ENCODE assay signal across 9 cellular contexts in genomic region chr10:98030093-98030821, GRCh38. TPM values are rescaled to one million over a fixed set of nuclear protein-coding genes. Genes with fewer than 3 reads are reported as not detected.
DNase-seq lines count a peak whose midpoint lies in the region; ATAC-seq and TF ChIP-seq lines count a peak whose summit lies in the region.
"Had no signal": no experiment of that assay in that cellular context is flagged by ENCODE, and none has a peak within 500 bp of the region (broad histone marks: within the 10 kb centered on the region; RNA-seq: fewer than 3 reads in every experiment).

Gene CRTAC1 (minus strand): TSS chr10:98030621. CDS start chr10:98030472, 149 bp downstream.

- peak within 1 kb of the TSS; percentile 67 for H3K4me3 ChIP-seq in iPS-18c (ENCODE audit: insufficient read depth, low read depth, low read length)
- H3K4me3 ChIP-seq in sigmoid colon: peak within 1 kb of the TSS; percentile 35 to 54 (median 46)

- H3K9me3 ChIP-seq in iPS-18c (ENCODE audit: control insufficient read depth, insufficient read depth, low read length) (no peaks in the 10 kb centered on the region), sigmoid colon (no peaks in the 10 kb centered on the region)

- H3K9me3 Mint-ChIP-seq in activated naive CD8-positive, alpha-beta T cell treated with anti-CD3 and anti-CD28 coated beads, Interleukin-2, amount 50 U/mL, for 24 hours: no peaks in the 10 kb centered on the region
- H3K9me3 Mint-ChIP-seq: T-cell had no signal

- H3K36me3 Mint-ChIP-seq in activated naive CD8-positive, alpha-beta T cell treated with anti-CD3 and anti-CD28 coated beads, Interleukin-2, amount 50 U/mL, for 24 hours (ENCODE audit: low read depth): no peaks in the 10 kb centered on the region
- H3K36me3 Mint-ChIP-seq: T-cell had no signal

- intact Hi-C loops in Right ventricle myocardium inferior (cut with DNase I) (no loop called here), cardiac septum (cut with DNase I) (no loop called here), sigmoid colon (cut with DNase I) (no loop called here)

- peak; percentile 83 for ATAC-seq in Right ventricle myocardium inferior
- ATAC-seq in activated naive CD8-positive, alpha-beta T cell treated with anti-CD3 and anti-CD28 coated beads, Interleukin-2, amount 50 U/mL, for 24 hours: peak; percentile 22
- ATAC-seq in HG02678 (IDR thresholded peaks at IDR 0.05; ENCODE audit: unreplicated experiment): no peak
- no peak for ATAC-seq in HG02571 (IDR thresholded peaks at IDR 0.05; ENCODE audit: unreplicated experiment)

- peaks cover 3% of the 10 kb centered on the region for H3K4me1 Mint-ChIP-seq in activated naive CD8-positive, alpha-beta T cell treated with anti-CD3 and anti-CD28 coated beads, Interleukin-2, amount 50 U/mL, for 24 hours

- no peak for TF ChIP-seq EP300 in sigmoid colon (IDR thresholded peaks at IDR 0.05)

- peak; percentile 86 for DNase-seq in Right ventricle myocardium inferior (ENCODE audit: missing footprints)
- no peak for DNase-seq in cardiac septum (ENCODE audit: low spot score)
- DNase-seq in activated naive CD8-positive, alpha-beta T cell treated with anti-CD3 and anti-CD28 coated beads, Interleukin-2, amount 50 U/mL, for 24 hours: no peak
- DNase-seq in sigmoid colon: peak; percentile 83
- DNase-seq in dedifferentiated amniotic fluid mesenchymal stem cell (ENCODE audit: extremely low spot score): no peak
- DNase-seq: T-cell had no signal

- no peak for TF ChIP-seq CTCF in sigmoid colon (IDR thresholded peaks at IDR 0.05)

- H3K36me3 ChIP-seq in sigmoid colon: no peaks in the 10 kb centered on the region

- peak within 1 kb of the TSS in 1 of 4 donors; percentile 41 for H3K27ac ChIP-seq in sigmoid colon

- peaks cover 17 to 69% (median 44%) of the 10 kb centered on the region in 3 donors for H3K27me3 ChIP-seq in sigmoid colon

- H3K4me1 ChIP-seq in sigmoid colon: peaks cover 0 to 25% (median 23%) of the 10 kb centered on the region in 4 donors

- 1 to 2% methylated on average over 86 of the region's 86 CpGs for WGBS in sigmoid colon, 2 donors

- no peak for TF ChIP-seq POLR2A in sigmoid colon (IDR thresholded peaks at IDR 0.05)

- no peak within 1 kb of the TSS for H3K4me3 Mint-ChIP-seq in activated naive CD8-positive, alpha-beta T cell treated with anti-CD3 and anti-CD28 coated beads, Interleukin-2, amount 50 U/mL, for 24 hours

- H3K27ac Mint-ChIP-seq in activated naive CD8-positive, alpha-beta T cell treated with anti-CD3 and anti-CD28 coated beads, Interleukin-2, amount 50 U/mL, for 24 hours: no peak within 1 kb of the TSS
- H3K27ac Mint-ChIP-seq: T-cell had no signal

- peaks cover 71% of the 10 kb centered on the region for H3K27me3 Mint-ChIP-seq in activated naive CD8-positive, alpha-beta T cell treated with anti-CD3 and anti-CD28 coated beads, Interleukin-2, amount 50 U/mL, for 24 hours

RNA-seq across cellular contexts. Expression of gene CRTAC1, which starts in this region (rescaled TPM):
- total RNA-seq in Right ventricle myocardium inferior: 1.5 TPM
- total RNA-seq in cardiac septum: 3.2 TPM
- total RNA-seq in sigmoid colon: 1 to 10 TPM; 1.5 to 6.4 (median 3.8) TPM
- polyA plus RNA-seq in sigmoid colon: 1 to 10 TPM in 2 of 3 donors, not detected in 1; 1.2 to 1.4 TPM

Comparison
In these comparisons a context has a peak if more than half of its experiments do, and no peak if none do; other contexts are left out.
1. DNase-seq: peak in Right ventricle myocardium inferior (single experiment) and sigmoid colon (single experiment); none in cardiac septum (single experiment), activated naive CD8-positive, alpha-beta T cell treated with anti-CD3 and anti-CD28 coated beads, Interleukin-2, amount 50 U/mL, for 24 hours (single experiment) and dedifferentiated amniotic fluid mesenchymal stem cell (single experiment).
2. ATAC-seq: peak in Right ventricle myocardium inferior (single experiment) and activated naive CD8-positive, alpha-beta T cell treated with anti-CD3 and anti-CD28 coated beads, Interleukin-2, amount 50 U/mL, for 24 hours (single experiment); none in HG02678 (single experiment) and HG02571 (single experiment).